Comparison of ENCODE assay signal across 16 cellular contexts in genomic region chr17:9032151-9032550, GRCh38. TPM values are rescaled to one million over a fixed set of nuclear protein-coding genes. Genes with fewer than 3 reads are reported as not detected.
DNase-seq lines count a peak whose midpoint lies in the region; ATAC-seq and TF ChIP-seq lines count a peak whose summit lies in the region.
"Had no signal": no experiment of that assay in that cellular context is flagged by ENCODE, and none has a peak within 500 bp of the region (broad histone marks: within the 10 kb centered on the region; RNA-seq: fewer than 3 reads in every experiment).

No MANE protein-coding gene starts in this region.

- intact Hi-C loops in cardiac septum (cut with DNase I) (no loop called here), sciatic nerve (cut with DNase I) (no loop called here)
- intact Hi-C loops in naive thymus-derived CD4-positive, alpha-beta T cell (cut with micrococcal nuclease): no loop called here

- ATAC-seq in gastroesophageal sphincter (no peak), sciatic nerve (peak; percentile 48), thoracic aorta (ENCODE audit: insufficient number of reproducible peaks, low FRiP score, low read depth) (no peak)
- no peak for ATAC-seq in naive thymus-derived CD4-positive, alpha-beta T cell
- ATAC-seq: A549 had no signal

- H3K27me3 Mint-ChIP-seq in naive thymus-derived CD4-positive, alpha-beta T cell: peaks cover 15 to 39% (median 33%) of the 10 kb centered on the region in 5 donors

- H3K27me3 ChIP-seq in right atrium auricular region (no peaks in the 10 kb centered on the region), gastroesophageal sphincter (no peaks in the 10 kb centered on the region), thoracic aorta (replicated peaks; ENCODE audit: insufficient read depth) (no peaks in the 10 kb centered on the region)
- no peaks in the 10 kb centered on the region for H3K27me3 ChIP-seq in naive thymus-derived CD4-positive, alpha-beta T cell (ENCODE audit: control insufficient read depth in 2 of 2, insufficient read depth in 2 of 2, low read length in 2 of 2)

- CTCF ChIA-PET in naive thymus-derived CD4-positive, alpha-beta T cell (lab: Charles Lee): no interaction called here

- WGBS in gastroesophageal sphincter (ENCODE audit: low coverage in 1 of 2), 2 donors: 64 to 83% methylated on average over 9 of the region's 9 CpGs

- peaks cover 0 to 3% (median 0%) of the 10 kb centered on the region in 5 donors for H3K36me3 Mint-ChIP-seq in naive thymus-derived CD4-positive, alpha-beta T cell

- no peak overlapping the region for H3K4me3 Mint-ChIP-seq in naive thymus-derived CD4-positive, alpha-beta T cell
- H3K4me3 Mint-ChIP-seq: CD4-positive, alpha-beta T cell; H9 had no signal

- H3K9me3 Mint-ChIP-seq in naive thymus-derived CD4-positive, alpha-beta T cell: peaks cover 0 to 2% (median 0%) of the 10 kb centered on the region in 11 donors
- H3K9me3 Mint-ChIP-seq: CD4-positive, alpha-beta T cell had no signal

- H3K4me1 ChIP-seq in right atrium auricular region (peaks cover 0 to 39% of the 10 kb centered on the region in 2 donors), gastroesophageal sphincter (peaks cover 0 to 77% (median 0%) of the 10 kb centered on the region in 3 donors), thoracic aorta (ENCODE audit: control insufficient read depth in 1 of 2, low read depth in 2 of 2) (peaks cover 13 to 52% of the 10 kb centered on the region in 2 donors)
- H3K4me1 ChIP-seq in naive thymus-derived CD4-positive, alpha-beta T cell (ENCODE audit: control insufficient read depth in 2 of 2, insufficient read depth in 2 of 2, low read length in 2 of 2): no peaks in the 10 kb centered on the region
- H3K4me1 ChIP-seq: A549, Caco-2 had no signal

- no peaks in the 10 kb centered on the region for H3K36me3 ChIP-seq in right atrium auricular region
- no peaks in the 10 kb centered on the region for H3K36me3 ChIP-seq in gastroesophageal sphincter
- H3K36me3 ChIP-seq in thoracic aorta: no peaks in the 10 kb centered on the region
- no peaks in the 10 kb centered on the region for H3K36me3 ChIP-seq in naive thymus-derived CD4-positive, alpha-beta T cell (ENCODE audit: control insufficient read depth in 2 of 3, insufficient read depth in 3 of 3, low read length in 3 of 3)

- H3K9me3 ChIP-seq in right atrium auricular region (no peaks in the 10 kb centered on the region), gastroesophageal sphincter (no peaks in the 10 kb centered on the region), thoracic aorta (no peaks in the 10 kb centered on the region)
- H3K9me3 ChIP-seq in naive thymus-derived CD4-positive, alpha-beta T cell (ENCODE audit: control insufficient read depth in 2 of 3, low read length in 3 of 3): no peaks in the 10 kb centered on the region
- H3K9me3 ChIP-seq: A549, Caco-2 had no signal

- H3K27ac Mint-ChIP-seq in naive thymus-derived CD4-positive, alpha-beta T cell: no peak overlapping the region
- H3K27ac Mint-ChIP-seq: CD4-positive, alpha-beta T cell had no signal

- no peak for TF ChIP-seq EP300 in gastroesophageal sphincter (IDR thresholded peaks at IDR 0.05)

- POLR2A ChIA-PET in naive thymus-derived CD4-positive, alpha-beta T cell (lab: Charles Lee): no interaction called here

- no peaks in the 10 kb centered on the region for H3K4me1 Mint-ChIP-seq in naive thymus-derived CD4-positive, alpha-beta T cell

- peak overlapping the region; percentile 73 to 75 for H3K27ac ChIP-seq in right atrium auricular region
- peak overlapping the region in 3 of 4 donors; percentile 82 to 97 (median 90) for H3K27ac ChIP-seq in gastroesophageal sphincter
- peak overlapping the region; percentile 31 to 54 for H3K27ac ChIP-seq in thoracic aorta
- no peak overlapping the region for H3K27ac ChIP-seq in naive thymus-derived CD4-positive, alpha-beta T cell (ENCODE audit: low read depth, low read length)
- H3K27ac ChIP-seq: 22Rv1, A549, C4-2B had no signal

- TF ChIP-seq POLR2A in gastroesophageal sphincter (IDR thresholded peaks at IDR 0.05): no peak

- TF ChIP-seq CTCF in right atrium auricular region (IDR thresholded peaks at IDR 0.05): no peak
- TF ChIP-seq CTCF in gastroesophageal sphincter (IDR thresholded peaks at IDR 0.05): no peak
- TF ChIP-seq CTCF in thoracic aorta (IDR thresholded peaks at IDR 0.05): no peak

- DNase-seq in right atrium auricular region (ENCODE audit: low spot score) (peak; percentile 21), cardiac septum (ENCODE audit: low spot score) (no peak), sciatic nerve (ENCODE audit: low spot score) (no peak), thoracic aorta (ENCODE audit: low spot score) (no peak), globus pallidus (ENCODE audit: low spot score) (no peak), NCI-H524 (lab: John Stamatoyannopoulos, UW) (no peak)
- no peak for DNase-seq in naive thymus-derived CD4-positive, alpha-beta T cell
- DNase-seq: AML-193; Caco-2; CD4-positive, alpha-beta T cell; GOT3; H9 had no signal

- no peak overlapping the region for H3K4me3 ChIP-seq in right atrium auricular region
- peak overlapping the region in 1 of 2 donors; percentile 16 for H3K4me3 ChIP-seq in gastroesophageal sphincter
- peak overlapping the region; percentile 45 for H3K4me3 ChIP-seq in thoracic aorta
- no peak overlapping the region for H3K4me3 ChIP-seq in naive thymus-derived CD4-positive, alpha-beta T cell (ENCODE audit: low read length)
- H3K4me3 ChIP-seq: A549 had no signal

RNA-seq across cellular contexts. Expression of gene NTN1, which starts 10.8 kb away (rescaled TPM):
- 100 to 1,000 TPM; 142 to 163 TPM for total RNA-seq in right atrium auricular region
- 11.5 TPM for total RNA-seq in cardiac septum
- total RNA-seq in gastroesophageal sphincter: 100 to 1,000 TPM in 2 of 4 donors, 10 to 100 TPM in 2; 74.3 to 211 (median 107) TPM
- total RNA-seq in sciatic nerve: 22.8 TPM
- 10 to 100 TPM; 68.8 to 79.0 TPM for total RNA-seq in thoracic aorta
- under 1 TPM in 3 of 5 experiments, not detected in 2; 0.07 to 0.12 (median 0.11) TPM for total RNA-seq in naive thymus-derived CD4-positive, alpha-beta T cell
- polyA plus RNA-seq in naive thymus-derived CD4-positive, alpha-beta T cell: not detected

Comparison
In these comparisons a context has a peak if more than half of its experiments do, and no peak if none do; other contexts are left out.
1. RNA of gene NTN1, which starts 10.8 kb away (total RNA-seq): 142 to 163 TPM in right atrium auricular region, 74.3 to 211 TPM in gastroesophageal sphincter, 68.8 to 79.0 TPM in thoracic aorta, 22.8 TPM in sciatic nerve (single experiment) and 11.5 TPM in cardiac septum (single experiment); 0.07 to 0.12 TPM in naive thymus-derived CD4-positive, alpha-beta T cell; every median in the first group is over 10 times any median in the second.